Comparison of ENCODE assay signal across 16 cellular contexts in the genomic region with DNA sequence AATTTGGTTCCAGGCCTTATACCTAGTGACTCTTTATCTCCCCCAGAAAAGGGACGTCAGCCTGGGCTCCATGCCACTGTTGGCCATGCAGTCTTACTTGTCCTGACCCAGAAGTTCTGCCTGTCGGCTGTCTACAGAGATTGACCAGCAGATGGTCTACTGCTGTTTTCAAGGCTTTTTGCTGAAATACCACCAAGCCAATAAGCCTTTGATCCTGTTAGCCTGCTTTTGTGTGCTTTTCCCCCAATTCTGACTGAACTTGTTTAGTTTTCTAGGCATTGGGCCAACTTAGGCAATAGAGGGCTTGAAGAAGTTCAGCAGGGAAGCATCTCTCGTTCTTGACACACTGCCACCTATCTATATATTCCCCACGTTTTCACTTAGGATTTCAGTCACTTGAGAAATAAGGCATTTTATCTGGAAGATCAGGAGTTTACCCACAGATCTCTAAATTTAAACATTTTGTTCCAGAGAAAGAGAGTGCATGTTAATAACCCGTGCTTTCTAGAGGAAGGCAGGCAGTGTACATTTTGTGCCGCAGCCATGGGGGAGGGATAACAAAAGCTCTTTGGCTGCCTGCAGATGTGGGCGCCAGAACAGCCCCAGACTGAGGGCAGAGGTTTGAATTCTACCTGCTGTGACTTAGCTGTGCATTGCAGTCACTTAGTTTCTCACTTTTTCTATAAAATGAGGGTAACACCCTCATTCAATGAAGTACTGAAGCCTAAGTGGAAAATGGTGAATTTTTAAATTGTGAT. TPM values are rescaled to one million over a fixed set of nuclear protein-coding genes. Genes with fewer than 3 reads are reported as not detected.
DNase-seq lines count a peak whose midpoint lies in the region; ATAC-seq and TF ChIP-seq lines count a peak whose summit lies in the region.
"Had no signal": no experiment of that assay in that cellular context is flagged by ENCODE, and none has a peak within 500 bp of the region (broad histone marks: within the 10 kb centered on the region; RNA-seq: fewer than 3 reads in every experiment).

No MANE protein-coding gene starts in this region.

- DNase-seq in A673 (ENCODE audit: low spot score): peak; percentile 94
- DNase-seq in adipocyte (ENCODE audit: low read depth): peak; percentile 84
- DNase-seq in fibroblast of villous mesenchyme (ENCODE audit: low read depth): peak; percentile 93
- DNase-seq in activated CD8-positive, alpha-beta memory T cell treated with anti-CD3 and anti-CD28 coated beads, Interleukin-2, amount 10 ng/mL, durations not matched to agents 7 days and 5 days: no peak
- DNase-seq in NCI-H748 (lab: John Stamatoyannopoulos, UW; ENCODE audit: unreplicated experiment): no peak
- DNase-seq in posterior vena cava (ENCODE audit: low spot score): no peak
- DNase-seq: body of pancreas; Calu3; effector memory CD8-positive, alpha-beta T cell; gastrocnemius medialis; NCI-H187; NCI-H748 treated with DMSO at 0.1 percent for 48 hours; stimulated activated CD4-positive, alpha-beta T cell treated with anti-CD3 and anti-CD28 coated beads, Interleukin-2, amount 100 ng/mL, for 24 hours; transverse colon had no signal

- H3K4me1 ChIP-seq in A673 (ENCODE audit: insufficient read depth, low read length, poor library complexity, severe bottlenecking) (peaks cover 18% of the 10 kb centered on the region), adipocyte (ENCODE audit: control insufficient read depth, insufficient read depth, low read length) (peaks cover 7% of the 10 kb centered on the region)
- H3K4me1 ChIP-seq: body of pancreas, gastrocnemius medialis, transverse colon had no signal

- intact Hi-C loops in A673 (cut with micrococcal nuclease; ENCODE audit: unreplicated experiment): loop anchor here (2.0 to 5.0 kb wide), 2 partner anchors 34 to 70 kb away; a partner anchor contains a TSS
- intact Hi-C loops in posterior vena cava (cut with DNase I): no loop called here

- H3K4me1 Mint-ChIP-seq in nephron: peaks cover 6% of the 10 kb centered on the region
- no peaks in the 10 kb centered on the region for H3K4me1 Mint-ChIP-seq in activated CD8-positive, alpha-beta memory T cell treated with anti-CD3 and anti-CD28 coated beads, Interleukin-2, amount 10 ng/mL, durations not matched to agents 7 days and 5 days

- H3K27ac ChIP-seq in A673 (ENCODE audit: low read depth, low read length, poor library complexity, severe bottlenecking): peak overlapping the region; percentile 65
- H3K27ac ChIP-seq: body of pancreas, gastrocnemius medialis, transverse colon had no signal

- BruUV-seq in A673 (replicated peaks; lab: Mats Ljungman, UMichigan): no TSS peak

- POLR2A ChIA-PET in A673 (lab: Charles Lee; ENCODE audit: low non-redundant PET): no interaction called here

- no peak for ATAC-seq in GM19395 (IDR thresholded peaks at IDR 0.05; ENCODE audit: unreplicated experiment)
- no peak for ATAC-seq in activated CD8-positive, alpha-beta memory T cell treated with anti-CD3 and anti-CD28 coated beads, Interleukin-2, amount 10 ng/mL, durations not matched to agents 7 days and 5 days
- ATAC-seq: body of pancreas; effector memory CD8-positive, alpha-beta T cell; gastrocnemius medialis had no signal

- no peaks in the 10 kb centered on the region for H3K27me3 Mint-ChIP-seq in nephron (ENCODE audit: low read depth)
- H3K27me3 Mint-ChIP-seq in activated CD8-positive, alpha-beta memory T cell treated with anti-CD3 and anti-CD28 coated beads, Interleukin-2, amount 10 ng/mL, durations not matched to agents 7 days and 5 days: no peaks in the 10 kb centered on the region
- H3K27me3 Mint-ChIP-seq: effector memory CD8-positive, alpha-beta T cell had no signal

- H3K4me3 Mint-ChIP-seq in nephron: no peak overlapping the region
- H3K4me3 Mint-ChIP-seq in activated CD8-positive, alpha-beta memory T cell treated with anti-CD3 and anti-CD28 coated beads, Interleukin-2, amount 10 ng/mL, durations not matched to agents 7 days and 5 days: no peak overlapping the region
- H3K4me3 Mint-ChIP-seq: effector memory CD8-positive, alpha-beta T cell had no signal

- H3K27me3 ChIP-seq in A673 (replicated peaks; ENCODE audit: insufficient read depth, low read depth, low read length, poor library complexity): no peaks in the 10 kb centered on the region
- H3K27me3 ChIP-seq in adipocyte (replicated peaks; ENCODE audit: control insufficient read depth, insufficient read depth, low read length): no peaks in the 10 kb centered on the region
- H3K27me3 ChIP-seq: body of pancreas, gastrocnemius medialis, transverse colon had no signal

- no peaks in the 10 kb centered on the region for H3K9me3 Mint-ChIP-seq in nephron
- H3K9me3 Mint-ChIP-seq in activated CD8-positive, alpha-beta memory T cell treated with anti-CD3 and anti-CD28 coated beads, Interleukin-2, amount 10 ng/mL, durations not matched to agents 7 days and 5 days (ENCODE audit: low read depth): no peaks in the 10 kb centered on the region
- H3K9me3 Mint-ChIP-seq: effector memory CD8-positive, alpha-beta T cell had no signal

- H3K36me3 ChIP-seq in A673 (ENCODE audit: insufficient read depth, low read length, poor library complexity, severe bottlenecking): peaks cover 55% of the 10 kb centered on the region
- peaks cover 51% of the 10 kb centered on the region for H3K36me3 ChIP-seq in adipocyte (ENCODE audit: control insufficient read depth, insufficient read depth, low read length, severe bottlenecking)

- TF ChIP-seq CTCF in A673 (conservative IDR thresholded peaks at IDR 0.05; ENCODE audit: low read depth, low read length): peak; percentile 45; the same call in 1 of the 2 replicates
- no peak for TF ChIP-seq CTCF in fibroblast of villous mesenchyme (IDR thresholded peaks at IDR 0.05; ENCODE audit: insufficient read depth, low read depth, low read length)
- no peak for TF ChIP-seq CTCF in nephron (IDR thresholded peaks at IDR 0.05; ENCODE audit: unreplicated experiment in 3 of 3)

- H3K36me3 Mint-ChIP-seq in nephron (ENCODE audit: low read depth): peaks cover 55% of the 10 kb centered on the region
- H3K36me3 Mint-ChIP-seq in activated CD8-positive, alpha-beta memory T cell treated with anti-CD3 and anti-CD28 coated beads, Interleukin-2, amount 10 ng/mL, durations not matched to agents 7 days and 5 days: peaks cover 37% of the 10 kb centered on the region

- H3K4me3 ChIP-seq in A673 (ENCODE audit: low read depth, low read length, poor library complexity, severe bottlenecking): no peak overlapping the region
- H3K4me3 ChIP-seq in adipocyte (ENCODE audit: low read length): no peak overlapping the region
- H3K4me3 ChIP-seq in fibroblast of villous mesenchyme (ENCODE audit: low read depth, low read length): no peak overlapping the region
- H3K4me3 ChIP-seq: body of pancreas, gastrocnemius medialis, transverse colon had no signal

- H3K9me3 ChIP-seq in A673 (ENCODE audit: low read depth, low read length, poor library complexity, severe bottlenecking) (no peaks in the 10 kb centered on the region), adipocyte (ENCODE audit: control insufficient read depth, low read length) (no peaks in the 10 kb centered on the region)
- H3K9me3 ChIP-seq: body of pancreas, gastrocnemius medialis, transverse colon had no signal

- CTCF ChIA-PET in A673 (lab: Charles Lee): interaction anchor here (0.6 to 1.0 kb wide), 3 partner anchors 69 to 361 kb away, joined by 3 to 12 read pairs (median 4); no protein-coding TSS in a partner anchor
- CTCF ChIA-PET in activated CD8-positive, alpha-beta memory T cell treated with anti-CD3 and anti-CD28 coated beads, Interleukin-2, amount 10 ng/mL, durations not matched to agents 7 days and 5 days (lab: Charles Lee): interaction anchor here (0.6 to 2.3 kb wide), 3 partner anchors 12 to 85 kb away, joined by 3 to 12 read pairs (median 10); a partner anchor contains a TSS

- no peak overlapping the region for H3K9ac ChIP-seq in adipocyte (ENCODE audit: low read length)

- peak overlapping the region in 2 of 3 experiments; percentile 19 to 21 for H3K27ac Mint-ChIP-seq in nephron
- H3K27ac Mint-ChIP-seq in activated CD8-positive, alpha-beta memory T cell treated with anti-CD3 and anti-CD28 coated beads, Interleukin-2, amount 10 ng/mL, durations not matched to agents 7 days and 5 days: no peak overlapping the region
- H3K27ac Mint-ChIP-seq: effector memory CD8-positive, alpha-beta T cell had no signal

RNA-seq across cellular contexts. Expression of a gene that starts 12.3 kb away (rescaled TPM):
- total RNA-seq in A673 (2021): 4.4 and 9.5 TPM in 2 replicates
- under 0.01 TPM in 2 replicates for total RNA-seq in fibroblast of villous mesenchyme
- total RNA-seq in activated CD8-positive, alpha-beta memory T cell treated with anti-CD3 and anti-CD28 coated beads, Interleukin-2, amount 10 ng/mL, durations not matched to agents 7 days and 5 days: 100 to 1,000 TPM; 154 to 174 TPM
- 1 to 10 TPM in 1 of 2 donors, under 1 TPM in 1; 0.67 to 1.8 TPM for total RNA-seq in posterior vena cava

RNA-seq across cellular contexts. Expression of a gene that starts 27.5 kb away (rescaled TPM):
- total RNA-seq in A673 (2021) (45.8 and 48.0 TPM in 2 replicates), fibroblast of villous mesenchyme (15.1 and 19.3 TPM in 2 replicates), posterior vena cava (10 to 100 TPM; 13.3 to 16.0 TPM)
- 10 to 100 TPM; 49.7 to 58.1 TPM for total RNA-seq in activated CD8-positive, alpha-beta memory T cell treated with anti-CD3 and anti-CD28 coated beads, Interleukin-2, amount 10 ng/mL, durations not matched to agents 7 days and 5 days

RNA-seq across cellular contexts. Expression of a gene that starts 28.2 kb away (rescaled TPM):
- 8.6 and 8.7 TPM in 2 replicates for total RNA-seq in A673 (2021)
- total RNA-seq in fibroblast of villous mesenchyme: 0.97 and 2.6 TPM in 2 replicates
- 10 to 100 TPM; 15.2 to 15.5 TPM for total RNA-seq in activated CD8-positive, alpha-beta memory T cell treated with anti-CD3 and anti-CD28 coated beads, Interleukin-2, amount 10 ng/mL, durations not matched to agents 7 days and 5 days
- total RNA-seq in posterior vena cava: 1 to 10 TPM; 2.9 to 4.6 TPM

RNA-seq across cellular contexts. Expression of a gene that starts 34.0 kb away (rescaled TPM):
- total RNA-seq in A673 (2021) (8.5 and 11.2 TPM in 2 replicates), fibroblast of villous mesenchyme (10.0 and 11.2 TPM in 2 replicates), posterior vena cava (10 to 100 TPM; 12.2 to 12.6 TPM)
- 1 to 10 TPM; 6.2 to 8.0 TPM for total RNA-seq in activated CD8-positive, alpha-beta memory T cell treated with anti-CD3 and anti-CD28 coated beads, Interleukin-2, amount 10 ng/mL, durations not matched to agents 7 days and 5 days

RNA-seq across cellular contexts. Expression of a gene that starts 34.0 kb away (rescaled TPM):
- not detected in 2 replicates for total RNA-seq in A673 (2021)
- total RNA-seq in fibroblast of villous mesenchyme: 1.3 and 3.9 TPM in 2 replicates
- total RNA-seq in activated CD8-positive, alpha-beta memory T cell treated with anti-CD3 and anti-CD28 coated beads, Interleukin-2, amount 10 ng/mL, durations not matched to agents 7 days and 5 days: 1 to 10 TPM; 4.1 to 5.1 TPM
- 1 to 10 TPM; 2.7 to 4.8 TPM for total RNA-seq in posterior vena cava

Comparison
In these comparisons a context has a peak if more than half of its experiments do, and no peak if none do; other contexts are left out.
1. DNase-seq: peak in A673 (single experiment), adipocyte (single experiment) and fibroblast of villous mesenchyme (single experiment); none in activated CD8-positive, alpha-beta memory T cell treated with anti-CD3 and anti-CD28 coated beads, Interleukin-2, amount 10 ng/mL, durations not matched to agents 7 days and 5 days (single experiment), NCI-H748 (single experiment) and posterior vena cava (single experiment).
2. RNA of a gene that starts 12.3 kb away (total RNA-seq): 154 to 174 TPM in activated CD8-positive, alpha-beta memory T cell treated with anti-CD3 and anti-CD28 coated beads, Interleukin-2, amount 10 ng/mL, durations not matched to agents 7 days and 5 days; 4.4 to 9.5 TPM in A673, 0.67 to 1.8 TPM in posterior vena cava and under 0.01 TPM in fibroblast of villous mesenchyme; every median in the first group is over 10 times any median in the second.